8 cellular contexts compared by ENCODE assay signal in the genomic region with DNA sequence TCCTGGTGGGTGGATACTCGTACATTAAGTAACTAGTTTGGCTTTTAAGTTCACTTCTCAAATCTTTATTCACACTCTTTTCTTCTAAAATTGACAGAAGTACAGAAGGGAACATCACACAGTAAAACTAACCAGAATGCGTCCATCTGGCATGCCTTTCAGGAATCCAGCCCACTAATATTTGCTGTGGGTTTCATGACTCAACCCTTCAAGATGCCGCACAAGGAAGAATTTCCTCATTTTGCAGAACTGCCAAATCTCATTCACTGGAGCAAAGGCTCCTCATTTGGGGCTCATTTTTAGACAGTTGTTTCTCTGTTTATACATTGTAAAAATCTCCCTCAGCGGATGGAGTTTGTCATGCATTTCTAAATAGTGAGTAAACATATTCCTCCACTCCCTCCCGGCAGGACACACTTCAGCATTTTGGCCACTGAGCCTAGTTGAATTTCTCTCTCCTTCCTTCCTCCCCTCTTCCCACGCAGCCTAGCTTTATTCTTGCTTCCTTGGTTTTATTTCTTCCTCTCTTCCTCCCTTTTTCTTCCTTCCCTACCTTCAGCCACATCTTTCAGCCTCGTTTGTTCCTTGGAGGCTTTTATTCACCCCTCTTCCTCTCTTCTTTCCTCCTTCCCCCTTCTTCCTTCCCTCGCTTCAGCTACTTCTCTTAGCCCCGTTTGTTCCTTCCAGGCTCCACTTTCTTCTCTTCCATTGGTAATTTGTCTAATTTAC.
DNase-seq lines count a peak whose midpoint lies in the region; ATAC-seq and TF ChIP-seq lines count a peak whose summit lies in the region.

No MANE protein-coding gene starts in this region.

- POLR2A ChIA-PET in activated CD4-positive, alpha-beta T cell treated with anti-CD3 and anti-CD28 coated beads for 36 hours (lab: Charles Lee), result no interaction called here
- POLR2A ChIA-PET in PC-3 (lab: Charles Lee; ENCODE audit: unreplicated experiment), result interaction anchor here (0.6 to 0.7 kb wide), 5 partner anchors 91 to 1332 kb away, joined by 3 to 8 read pairs (median 4); no protein-coding TSS in a partner anchor

- 4 to 23% methylated on average over 3 to 7 of the region's 9 CpGs for WGBS in mesodermal cell (ENCODE audit: insufficient coverage in 2 of 2), 2 experiments

- intact Hi-C loops in activated CD4-positive, alpha-beta T cell treated with anti-CD3 and anti-CD28 coated beads for 36 hours (cut with DNase I, micrococcal nuclease), result no loop called here
- intact Hi-C loops in PC-3 (cut with micrococcal nuclease), result loop anchor here (1.0 to 10.0 kb wide), 11 partner anchors 30 to 711 kb away; no protein-coding TSS in a partner anchor

- peaks cover 18% of the 10 kb centered on the region for H3K79me2 ChIP-seq in PC-3 (ENCODE audit: low read length)

- H4K20me1 ChIP-seq in PC-3 (ENCODE audit: low read length), result no peaks in the 10 kb centered on the region

- no peak for ATAC-seq in activated CD4-positive, alpha-beta T cell treated with anti-CD3 and anti-CD28 coated beads for 36 hours
- ATAC-seq in PC-3 (peak; percentile 63), HG02884 (IDR thresholded peaks at IDR 0.05; ENCODE audit: unreplicated experiment) (no peak)

- H3K36me3 Mint-ChIP-seq in activated CD4-positive, alpha-beta T cell treated with anti-CD3 and anti-CD28 coated beads for 36 hours (ENCODE audit: low read depth), result no peaks in the 10 kb centered on the region
- H3K36me3 Mint-ChIP-seq in type B pancreatic cell, result no peaks in the 10 kb centered on the region

- H3K4me3 Mint-ChIP-seq in activated CD4-positive, alpha-beta T cell treated with anti-CD3 and anti-CD28 coated beads for 36 hours, result peak overlapping the region; percentile 55
- peak overlapping the region; percentile 87 for H3K4me3 Mint-ChIP-seq in type B pancreatic cell

- no peak for DNase-seq in activated CD4-positive, alpha-beta T cell treated with anti-CD3 and anti-CD28 coated beads for 36 hours
- no peak for DNase-seq in activated CD4-positive, alpha-beta T cell treated with anti-CD3 and anti-CD28 coated beads, Interleukin-2, amount 50 U/mL, for 4 hours
- DNase-seq in PC-3 (peak; percentile 98), type B pancreatic cell (ENCODE audit: extremely low spot score, unreplicated experiment) (no peak), cerebellar nuclear complex (lab: John Stamatoyannopoulos, UW) (no peak)

- no TSS peak for BruUV-seq in PC-3 (replicated peaks; lab: Mats Ljungman, UMichigan)

- CTCF ChIA-PET in activated CD4-positive, alpha-beta T cell treated with anti-CD3 and anti-CD28 coated beads for 36 hours (lab: Charles Lee), result interaction anchor here (1.5 kb wide), 1 partner anchor 154 kb away, joined by 3 read pairs; no protein-coding TSS in a partner anchor
- CTCF ChIA-PET in PC-3 (lab: Charles Lee), result interaction anchor here (0.6 kb wide), 1 partner anchor 203 kb away, joined by 3 read pairs; no protein-coding TSS in a partner anchor

- H3K4me1 ChIP-seq in PC-3 (ENCODE audit: insufficient read depth, low read length) (peaks cover 35% of the 10 kb centered on the region), duodenal mucosa (ENCODE audit: control insufficient read depth in 1 of 2, insufficient read depth in 2 of 2, low read length in 2 of 2) (peaks cover 7 to 10% of the 10 kb centered on the region in 2 donors), mesodermal cell (ENCODE audit: control insufficient read depth, insufficient read depth, low read length, poor library complexity, severe bottlenecking) (peaks cover 16% of the 10 kb centered on the region)

- peaks cover 13% of the 10 kb centered on the region for H3F3A ChIP-seq in PC-3 (ENCODE audit: low read length, unreplicated experiment)

- H3K4me2 ChIP-seq in PC-3 (ENCODE audit: low read length), result peak overlapping the region; percentile 91

- H3K9me3 Mint-ChIP-seq in activated CD4-positive, alpha-beta T cell treated with anti-CD3 and anti-CD28 coated beads for 36 hours (ENCODE audit: low read depth), result no peaks in the 10 kb centered on the region
- H3K9me3 Mint-ChIP-seq in type B pancreatic cell, result no peaks in the 10 kb centered on the region

- H3K4me1 Mint-ChIP-seq in activated CD4-positive, alpha-beta T cell treated with anti-CD3 and anti-CD28 coated beads for 36 hours, result peaks cover 15% of the 10 kb centered on the region
- peaks cover 14% of the 10 kb centered on the region for H3K4me1 Mint-ChIP-seq in type B pancreatic cell (ENCODE audit: unreplicated experiment)

- no peaks in the 10 kb centered on the region for H3K36me3 ChIP-seq in PC-3 (ENCODE audit: low read depth, low read length)
- H3K36me3 ChIP-seq in duodenal mucosa (ENCODE audit: control insufficient read depth in 1 of 2, insufficient read depth in 2 of 2, low read length in 2 of 2), result no peaks in the 10 kb centered on the region
- H3K36me3 ChIP-seq in mesodermal cell (ENCODE audit: control insufficient read depth, insufficient read depth, low read length), result no peaks in the 10 kb centered on the region

- H3K9me3 ChIP-seq in PC-3 (ENCODE audit: low read length) (no peaks in the 10 kb centered on the region), duodenal mucosa (ENCODE audit: control insufficient read depth in 1 of 2, low read length in 2 of 2) (no peaks in the 10 kb centered on the region), mesodermal cell (ENCODE audit: control insufficient read depth, low read length) (no peaks in the 10 kb centered on the region)

- peak overlapping the region; percentile 55 for H2AFZ ChIP-seq in PC-3 (ENCODE audit: low read length)

- H3K27ac ChIP-seq in PC-3 (ENCODE audit: low read length) (peak overlapping the region; percentile 95), duodenal mucosa (ENCODE audit: low read depth, low read length) (peak overlapping the region; percentile 70), mesodermal cell (ENCODE audit: low read depth, low read length, severe bottlenecking) (peak overlapping the region; percentile 86)

- H3K4me3 ChIP-seq in PC-3 (ENCODE audit: low read length), result peak overlapping the region; percentile 77
- H3K4me3 ChIP-seq in duodenal mucosa (ENCODE audit: low read depth in 1 of 2, low read length in 2 of 2), result peak overlapping the region; percentile 82 to 85
- H3K4me3 ChIP-seq in mesodermal cell (ENCODE audit: extremely low read depth, insufficient read depth, low read length, poor library complexity, severe bottlenecking), result peak overlapping the region; percentile 64

- TF ChIP-seq CTCF in PC-3 (conservative IDR thresholded peaks at IDR 0.05; ENCODE audit: low read depth, low read length) (no peak), type B pancreatic cell (conservative IDR thresholded peaks at IDR 0.05) (no peak)

- no peak overlapping the region for H3K27ac Mint-ChIP-seq in activated CD4-positive, alpha-beta T cell treated with anti-CD3 and anti-CD28 coated beads for 36 hours
- H3K27ac Mint-ChIP-seq in type B pancreatic cell, result peak overlapping the region; percentile 88

- H3K27me3 ChIP-seq in PC-3 (ENCODE audit: low read length) (no peaks in the 10 kb centered on the region), duodenal mucosa (ENCODE audit: control insufficient read depth in 1 of 2, insufficient read depth in 2 of 2, low read length in 2 of 2) (no peaks in the 10 kb centered on the region)

- H3K9me2 ChIP-seq in PC-3 (replicated peaks; ENCODE audit: low read length), result no peaks in the 10 kb centered on the region

- peak overlapping the region; percentile 78 for H3K9ac ChIP-seq in PC-3 (ENCODE audit: low read length)
- peak overlapping the region; percentile 25 to 78 for H3K9ac ChIP-seq in duodenal mucosa (ENCODE audit: low read depth in 1 of 2, low read length in 2 of 2)

- peaks cover 20% of the 10 kb centered on the region for H3K27me3 Mint-ChIP-seq in activated CD4-positive, alpha-beta T cell treated with anti-CD3 and anti-CD28 coated beads for 36 hours
- H3K27me3 Mint-ChIP-seq in type B pancreatic cell, result peaks cover 3% of the 10 kb centered on the region
